2 cellular contexts compared by ENCODE assay signal in genomic region chr6:32839356-32839755, GRCh38.
TF ChIP-seq lines count a peak whose summit lies in the region.

No MANE protein-coding gene starts in this region.

TF ChIP-seq in liver, 16 proteins besides CTCF, POLR2A, EP300 and RAD21:
- TF ChIP-seq RXRA (IDR thresholded peaks at IDR 0.05): no peak
- TF ChIP-seq SP1 (IDR thresholded peaks at IDR 0.05): no peak
- TF ChIP-seq, protein P1, sequence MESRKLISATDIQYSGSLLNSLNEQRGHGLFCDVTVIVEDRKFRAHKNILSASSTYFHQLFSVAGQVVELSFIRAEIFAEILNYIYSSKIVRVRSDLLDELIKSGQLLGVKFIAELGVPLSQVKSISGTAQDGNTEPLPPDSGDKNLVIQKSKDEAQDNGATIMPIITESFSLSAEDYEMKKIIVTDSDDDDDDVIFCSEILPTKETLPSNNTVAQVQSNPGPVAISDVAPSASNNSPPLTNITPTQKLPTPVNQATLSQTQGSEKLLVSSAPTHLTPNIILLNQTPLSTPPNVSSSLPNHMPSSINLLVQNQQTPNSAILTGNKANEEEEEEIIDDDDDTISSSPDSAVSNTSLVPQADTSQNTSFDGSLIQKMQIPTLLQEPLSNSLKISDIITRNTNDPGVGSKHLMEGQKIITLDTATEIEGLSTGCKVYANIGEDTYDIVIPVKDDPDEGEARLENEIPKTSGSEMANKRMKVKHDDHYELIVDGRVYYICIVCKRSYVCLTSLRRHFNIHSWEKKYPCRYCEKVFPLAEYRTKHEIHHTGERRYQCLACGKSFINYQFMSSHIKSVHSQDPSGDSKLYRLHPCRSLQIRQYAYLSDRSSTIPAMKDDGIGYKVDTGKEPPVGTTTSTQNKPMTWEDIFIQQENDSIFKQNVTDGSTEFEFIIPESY (IDR thresholded peaks at IDR 0.05): no peak
- no peak for TF ChIP-seq FOXA1 (IDR thresholded peaks at IDR 0.05)
- TF ChIP-seq, protein P2, sequence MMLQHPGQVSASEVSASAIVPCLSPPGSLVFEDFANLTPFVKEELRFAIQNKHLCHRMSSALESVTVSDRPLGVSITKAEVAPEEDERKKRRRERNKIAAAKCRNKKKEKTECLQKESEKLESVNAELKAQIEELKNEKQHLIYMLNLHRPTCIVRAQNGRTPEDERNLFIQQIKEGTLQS (IDR thresholded peaks at IDR 0.05): no peak
- TF ChIP-seq HNF4A (conservative IDR thresholded peaks at IDR 0.05): no peak
- no peak for TF ChIP-seq TAF1 (conservative IDR thresholded peaks at IDR 0.05)
- TF ChIP-seq JUND (IDR thresholded peaks at IDR 0.05): no peak
- no peak for TF ChIP-seq YY1 (IDR thresholded peaks at IDR 0.05)
- no peak for TF ChIP-seq REST (IDR thresholded peaks at IDR 0.05)
- no peak for TF ChIP-seq NR2F2 (IDR thresholded peaks at IDR 0.05)
- TF ChIP-seq, protein P3, sequence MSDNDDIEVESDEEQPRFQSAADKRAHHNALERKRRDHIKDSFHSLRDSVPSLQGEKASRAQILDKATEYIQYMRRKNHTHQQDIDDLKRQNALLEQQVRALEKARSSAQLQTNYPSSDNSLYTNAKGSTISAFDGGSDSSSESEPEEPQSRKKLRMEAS (IDR thresholded peaks at IDR 0.05): no peak
- no peak for TF ChIP-seq GABPA (IDR thresholded peaks at IDR 0.05 in 1 of 2, conservative IDR thresholded peaks at IDR 0.05 in 1 of 2)

TF ChIP-seq in HepG2, 621 proteins besides CTCF, POLR2A, EP300 and RAD21:
- TF ChIP-seq ZBTB49 (CRISPR knock-in tag; IDR thresholded peaks at IDR 0.05; ENCODE audit: borderline replicate concordance) (no peak), ELF3 (CRISPR knock-in tag; IDR thresholded peaks at IDR 0.05) (no peak), HOXA7 (CRISPR knock-in tag; IDR thresholded peaks at IDR 0.05) (no peak), ZSCAN20 (CRISPR knock-in tag; IDR thresholded peaks at IDR 0.05; ENCODE audit: borderline replicate concordance) (no peak), ZNF501 (CRISPR knock-in tag; IDR thresholded peaks at IDR 0.05) (no peak), ELF1 (CRISPR knock-in tag; IDR thresholded peaks at IDR 0.05) (no peak), HNRNPL (IDR thresholded peaks at IDR 0.05; ENCODE audit: low read depth, low read length) (no peak), KDM3A (CRISPR knock-in tag; IDR thresholded peaks at IDR 0.05; ENCODE audit: low read depth) (no peak), ZEB1 (IDR thresholded peaks at IDR 0.05; ENCODE audit: insufficient replicate concordance, low read depth) (no peak), ZNF530 (CRISPR knock-in tag; IDR thresholded peaks at IDR 0.05; ENCODE audit: low read depth) (no peak), NR3C1 (CRISPR knock-in tag; IDR thresholded peaks at IDR 0.05) (no peak), FLYWCH1 (CRISPR knock-in tag; IDR thresholded peaks at IDR 0.05) (no peak), MAFK (conservative IDR thresholded peaks at IDR 0.05 in 1 of 2, IDR thresholded peaks at IDR 0.05 in 1 of 2; ENCODE audit: low read length in 2 of 2) (no peak), SIX4 (CRISPR knock-in tag; IDR thresholded peaks at IDR 0.05) (no peak), ZNF383 (CRISPR knock-in tag; IDR thresholded peaks at IDR 0.05; ENCODE audit: borderline replicate concordance) (no peak), ZNF772 (CRISPR knock-in tag; IDR thresholded peaks at IDR 0.05) (no peak)
- TF ChIP-seq, protein P4, sequence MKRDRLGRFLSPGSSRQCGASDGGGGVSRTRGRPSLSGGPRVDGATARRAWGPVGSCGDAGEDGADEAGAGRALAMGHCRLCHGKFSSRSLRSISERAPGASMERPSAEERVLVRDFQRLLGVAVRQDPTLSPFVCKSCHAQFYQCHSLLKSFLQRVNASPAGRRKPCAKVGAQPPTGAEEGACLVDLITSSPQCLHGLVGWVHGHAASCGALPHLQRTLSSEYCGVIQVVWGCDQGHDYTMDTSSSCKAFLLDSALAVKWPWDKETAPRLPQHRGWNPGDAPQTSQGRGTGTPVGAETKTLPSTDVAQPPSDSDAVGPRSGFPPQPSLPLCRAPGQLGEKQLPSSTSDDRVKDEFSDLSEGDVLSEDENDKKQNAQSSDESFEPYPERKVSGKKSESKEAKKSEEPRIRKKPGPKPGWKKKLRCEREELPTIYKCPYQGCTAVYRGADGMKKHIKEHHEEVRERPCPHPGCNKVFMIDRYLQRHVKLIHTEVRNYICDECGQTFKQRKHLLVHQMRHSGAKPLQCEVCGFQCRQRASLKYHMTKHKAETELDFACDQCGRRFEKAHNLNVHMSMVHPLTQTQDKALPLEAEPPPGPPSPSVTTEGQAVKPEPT (CRISPR knock-in tag; IDR thresholded peaks at IDR 0.05; ENCODE audit: low read depth): no peak
- TF ChIP-seq, protein P5, sequence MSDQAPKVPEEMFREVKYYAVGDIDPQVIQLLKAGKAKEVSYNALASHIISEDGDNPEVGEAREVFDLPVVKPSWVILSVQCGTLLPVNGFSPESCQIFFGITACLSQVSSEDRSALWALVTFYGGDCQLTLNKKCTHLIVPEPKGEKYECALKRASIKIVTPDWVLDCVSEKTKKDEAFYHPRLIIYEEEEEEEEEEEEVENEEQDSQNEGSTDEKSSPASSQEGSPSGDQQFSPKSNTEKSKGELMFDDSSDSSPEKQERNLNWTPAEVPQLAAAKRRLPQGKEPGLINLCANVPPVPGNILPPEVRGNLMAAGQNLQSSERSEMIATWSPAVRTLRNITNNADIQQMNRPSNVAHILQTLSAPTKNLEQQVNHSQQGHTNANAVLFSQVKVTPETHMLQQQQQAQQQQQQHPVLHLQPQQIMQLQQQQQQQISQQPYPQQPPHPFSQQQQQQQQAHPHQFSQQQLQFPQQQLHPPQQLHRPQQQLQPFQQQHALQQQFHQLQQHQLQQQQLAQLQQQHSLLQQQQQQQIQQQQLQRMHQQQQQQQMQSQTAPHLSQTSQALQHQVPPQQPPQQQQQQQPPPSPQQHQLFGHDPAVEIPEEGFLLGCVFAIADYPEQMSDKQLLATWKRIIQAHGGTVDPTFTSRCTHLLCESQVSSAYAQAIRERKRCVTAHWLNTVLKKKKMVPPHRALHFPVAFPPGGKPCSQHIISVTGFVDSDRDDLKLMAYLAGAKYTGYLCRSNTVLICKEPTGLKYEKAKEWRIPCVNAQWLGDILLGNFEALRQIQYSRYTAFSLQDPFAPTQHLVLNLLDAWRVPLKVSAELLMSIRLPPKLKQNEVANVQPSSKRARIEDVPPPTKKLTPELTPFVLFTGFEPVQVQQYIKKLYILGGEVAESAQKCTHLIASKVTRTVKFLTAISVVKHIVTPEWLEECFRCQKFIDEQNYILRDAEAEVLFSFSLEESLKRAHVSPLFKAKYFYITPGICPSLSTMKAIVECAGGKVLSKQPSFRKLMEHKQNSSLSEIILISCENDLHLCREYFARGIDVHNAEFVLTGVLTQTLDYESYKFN (CRISPR knock-in tag; conservative IDR thresholded peaks at IDR 0.05): no peak
- TF ChIP-seq, protein P6, sequence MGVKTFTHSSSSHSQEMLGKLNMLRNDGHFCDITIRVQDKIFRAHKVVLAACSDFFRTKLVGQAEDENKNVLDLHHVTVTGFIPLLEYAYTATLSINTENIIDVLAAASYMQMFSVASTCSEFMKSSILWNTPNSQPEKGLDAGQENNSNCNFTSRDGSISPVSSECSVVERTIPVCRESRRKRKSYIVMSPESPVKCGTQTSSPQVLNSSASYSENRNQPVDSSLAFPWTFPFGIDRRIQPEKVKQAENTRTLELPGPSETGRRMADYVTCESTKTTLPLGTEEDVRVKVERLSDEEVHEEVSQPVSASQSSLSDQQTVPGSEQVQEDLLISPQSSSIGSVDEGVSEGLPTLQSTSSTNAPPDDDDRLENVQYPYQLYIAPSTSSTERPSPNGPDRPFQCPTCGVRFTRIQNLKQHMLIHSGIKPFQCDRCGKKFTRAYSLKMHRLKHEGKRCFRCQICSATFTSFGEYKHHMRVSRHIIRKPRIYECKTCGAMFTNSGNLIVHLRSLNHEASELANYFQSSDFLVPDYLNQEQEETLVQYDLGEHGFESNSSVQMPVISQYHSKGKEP (CRISPR knock-in tag; IDR thresholded peaks at IDR 0.05): no peak
